In genomic region chr15:75903331-75904240, GRCh38 we compare ENCODE assay signal across 8 cellular contexts. TPM values are rescaled to one million over a fixed set of nuclear protein-coding genes. Genes with fewer than 3 reads are reported as not detected.
DNase-seq lines count a peak whose midpoint lies in the region; TF ChIP-seq lines count a peak whose summit lies in the region.

Gene FBXO22, plus strand, starts transcription at chr15:75903878. Its CDS starts 86 bp downstream, at chr15:75903964.

- H3K4me3 Mint-ChIP-seq in HFFc6 = peak within 1 kb of the TSS; percentile 100
- peak within 1 kb of the TSS; percentile 99 for H3K4me3 Mint-ChIP-seq in activated naive CD8-positive, alpha-beta T cell

- peaks cover 5% of the 10 kb centered on the region for H3K4me1 ChIP-seq in osteoblast (ENCODE audit: insufficient read depth, low read length)
- no peaks in the 10 kb centered on the region for H3K4me1 ChIP-seq in testis

- H3K9me3 ChIP-seq in osteoblast (ENCODE audit: low read depth, low read length) (no peaks in the 10 kb centered on the region), testis (no peaks in the 10 kb centered on the region)

- TF ChIP-seq POLR2A in testis (IDR thresholded peaks at IDR 0.05) = no peak

- no peaks in the 10 kb centered on the region for H3K27me3 ChIP-seq in osteoblast (ENCODE audit: insufficient read depth, low read length)
- H3K27me3 ChIP-seq in testis = no peaks in the 10 kb centered on the region

- H2AFZ ChIP-seq in osteoblast (ENCODE audit: low read length) = peak within 1 kb of the TSS; percentile 88

- peaks cover 45% of the 10 kb centered on the region for H3K79me2 ChIP-seq in osteoblast (ENCODE audit: insufficient read depth, low read length)

- peaks cover 10% of the 10 kb centered on the region for H3K36me3 Mint-ChIP-seq in HFFc6 (ENCODE audit: low read depth)
- H3K36me3 Mint-ChIP-seq in activated naive CD8-positive, alpha-beta T cell = peaks cover 8% of the 10 kb centered on the region

- peak within 1 kb of the TSS; percentile 83 for H3K4me3 ChIP-seq in osteoblast (ENCODE audit: insufficient read depth, low read length)
- H3K4me3 ChIP-seq in testis = peak within 1 kb of the TSS; percentile 85 to 92

- H3K27ac ChIP-seq in osteoblast (ENCODE audit: low read depth, low read length) = peak within 1 kb of the TSS; percentile 58
- H3K27ac ChIP-seq in testis = peak within 1 kb of the TSS; percentile 66 to 83

- H3K9me3 Mint-ChIP-seq in HFFc6 = no peaks in the 10 kb centered on the region
- H3K9me3 Mint-ChIP-seq in activated naive CD8-positive, alpha-beta T cell (ENCODE audit: low read depth) = no peaks in the 10 kb centered on the region

- peaks cover 18% of the 10 kb centered on the region for H3K36me3 ChIP-seq in osteoblast (ENCODE audit: insufficient read depth, low read length)
- H3K36me3 ChIP-seq in testis (ENCODE audit: low read depth, missing control alignments) = no peaks in the 10 kb centered on the region

- H4K20me1 ChIP-seq in osteoblast (ENCODE audit: insufficient read depth, low read length) = peaks cover 7% of the 10 kb centered on the region

- intact Hi-C loops in testis (cut with DNase I; ENCODE audit: low total_unique reads) = no loop called here

- WGBS in testis, 2 donors = 2% methylated on average over 15 to 44 of the region's 63 CpGs

- peak within 1 kb of the TSS; percentile 83 for H3K4me2 ChIP-seq in osteoblast (ENCODE audit: insufficient read depth, low read length)

- peak; percentile 91 for DNase-seq in GM10248 (ENCODE audit: extremely low spot score)
- peak; percentile 92 for DNase-seq in HFFc6
- DNase-seq in NAMALWA (ENCODE audit: low spot score) = peak; percentile 95
- peak; percentile 82 for DNase-seq in SKM-1 treated with dmso at 0.1 percent for 144 hours (lab: John Stamatoyannopoulos, UW; ENCODE audit: unreplicated experiment)
- peak; percentile 90 for DNase-seq in glomerular visceral epithelial cell (ENCODE audit: extremely low spot score)
- peak; percentile 92 for DNase-seq in osteoblast (ENCODE audit: insufficient read length, low spot score, missing footprints)
- peak; percentile 96 for DNase-seq in testis

- H3K27ac Mint-ChIP-seq in HFFc6 = peak within 1 kb of the TSS; percentile 93
- H3K27ac Mint-ChIP-seq in activated naive CD8-positive, alpha-beta T cell = peak within 1 kb of the TSS; percentile 98

- POLR2A ChIA-PET in GM10248 (lab: Yijun Ruan, JAX) = no interaction called here

- TF ChIP-seq CTCF in GM10248 (IDR thresholded peaks at IDR 0.05; ENCODE audit: control extremely low read depth, extremely low read depth, low read depth, missing control alignments) (no peak), HFFc6 (IDR thresholded peaks at IDR 0.05) (no peak), osteoblast (IDR thresholded peaks at IDR 0.05; ENCODE audit: extremely low read depth, low read depth, low read length) (no peak), testis (IDR thresholded peaks at IDR 0.05) (no peak)

- CTCF ChIA-PET in GM10248 (lab: Yijun Ruan, JAX) = interaction anchor here (1.3 to 1.4 kb wide), 3 partner anchors 15 to 61 kb away, joined by 3 read pairs; no protein-coding TSS in a partner anchor

- H3K27me3 Mint-ChIP-seq in HFFc6 (ENCODE audit: insufficient read depth) = peaks cover 8% of the 10 kb centered on the region
- H3K27me3 Mint-ChIP-seq in activated naive CD8-positive, alpha-beta T cell = no peaks in the 10 kb centered on the region

- peaks cover 38% of the 10 kb centered on the region for H3K4me1 Mint-ChIP-seq in HFFc6 (ENCODE audit: low read depth)
- H3K4me1 Mint-ChIP-seq in activated naive CD8-positive, alpha-beta T cell (ENCODE audit: low read depth) = peaks cover 36% of the 10 kb centered on the region

RNA-seq across cellular contexts. Expression of gene FBXO22, which starts in this region (rescaled TPM):
- total RNA-seq in HFFc6 (2021; fragmentation: NEBNext Ultra II Directional; extraction: Animal tissue kit (Norgen Biotek cat#: 25700)) = 10 to 100 TPM; 48.1 to 51.3 (median 49.4) TPM
- total RNA-seq in osteoblast (27.1 and 27.4 TPM in 2 replicates), testis (10 to 100 TPM; 16.8 to 23.2 TPM)
- polyA plus RNA-seq in testis (ENCODE audit: insufficient read depth, low read depth, low replicate concordance) = 25.7 TPM

Comparison
In these comparisons a context has a peak if more than half of its experiments do, and no peak if none do; other contexts are left out.
1. Peak in every context shown above with its lines: DNase-seq, H3K4me3 ChIP-seq and H3K27ac ChIP-seq.